29 cellular contexts compared by ENCODE assay signal in genomic region chr5:71954329-71954728, GRCh38.
"Had no signal": no experiment of that assay in that cellular context is flagged by ENCODE, and none has a peak within 500 bp of the region (broad histone marks: within the 10 kb centered on the region; RNA-seq: fewer than 3 reads in every experiment).

No MANE protein-coding gene starts in this region.

- ATAC-seq: activated CD4-positive, alpha-beta T cell treated with anti-CD3 and anti-CD28 coated beads for 36 hours; activated CD4-positive, CD25-positive, alpha-beta regulatory T cell treated with anti-CD3 and anti-CD28 coated beads, Interleukin-2, amount 50 U/mL, for 24 hours; activated naive CD8-positive, alpha-beta T cell treated with anti-CD3 and anti-CD28 coated beads, Interleukin-2, amount 50 U/mL, for 24 hours; activated T-cell treated with anti-CD3 and anti-CD28 coated beads, Interleukin-2, amount 50 U/mL, for 4 hours; Panc1 had no signal

- DNase-seq: activated CD4-positive, alpha-beta memory T cell treated with anti-CD3 and anti-CD28 coated beads for 36 hours; activated CD4-positive, alpha-beta T cell treated with anti-CD3 and anti-CD28 coated beads for 36 hours; activated CD4-positive, alpha-beta T cell treated with anti-CD3 and anti-CD28 coated beads, Interleukin-2, amount 10 ng/mL, durations not matched to agents 7 days and 5 days; activated CD8-positive, alpha-beta memory T cell treated with anti-CD3 and anti-CD28 coated beads, Interleukin-2, amount 50 U/mL, for 4 hours; activated naive CD4-positive, alpha-beta T cell treated with anti-CD3 and anti-CD28 coated beads, Interleukin-2, amount 10 ng/mL, durations not matched to agents 7 days and 5 days; activated naive CD8-positive, alpha-beta T cell treated with anti-CD3 and anti-CD28 coated beads, Interleukin-2, amount 50 U/mL, for 24 hours; activated T-cell treated with anti-CD3 and anti-CD28 coated beads for 4 hours; activated T-cell treated with anti-CD3 and anti-CD28 coated beads, Interleukin-2, amount 50 U/mL, for 4 hours; anterior cingulate cortex; brain microvascular endothelial cell; Kasumi-1; KG1; MG63; MV-4-11; NCI-H1092; NCI-H1436 treated with DMSO at 0.1 percent for 48 hours; NCI-H187; NCI-H2029 treated with DMSO at 0.1 percent for 48 hours; NCI-H2107; NCI-H2171; NCI-H226; NCI-H446 treated with DMSO at 0.1 percent for 48 hours; SHP77; SK-N-SH had no signal

- H3K4me2 ChIP-seq: SK-N-SH had no signal

- H3K4me1 ChIP-seq: SJSA1 had no signal

- H3K27me3 ChIP-seq: brain microvascular endothelial cell, cardiac muscle cell, MG63, SJSA1 had no signal

- H3K9me2 ChIP-seq: SK-N-SH had no signal

- FAIRE-seq: TTC549 had no signal

- H3K9me3 ChIP-seq: MG63, SJSA1, SK-N-SH had no signal

- H3K27ac ChIP-seq: brain microvascular endothelial cell, cardiac muscle cell, SJSA1 had no signal

- H3K4me3 ChIP-seq: cardiac muscle cell, MG63, SJSA1 had no signal

- H3K9ac ChIP-seq: SK-N-SH had no signal

- H3K36me3 ChIP-seq: brain microvascular endothelial cell, cardiac muscle cell, MG63, SJSA1 had no signal
